In the genomic region with DNA sequence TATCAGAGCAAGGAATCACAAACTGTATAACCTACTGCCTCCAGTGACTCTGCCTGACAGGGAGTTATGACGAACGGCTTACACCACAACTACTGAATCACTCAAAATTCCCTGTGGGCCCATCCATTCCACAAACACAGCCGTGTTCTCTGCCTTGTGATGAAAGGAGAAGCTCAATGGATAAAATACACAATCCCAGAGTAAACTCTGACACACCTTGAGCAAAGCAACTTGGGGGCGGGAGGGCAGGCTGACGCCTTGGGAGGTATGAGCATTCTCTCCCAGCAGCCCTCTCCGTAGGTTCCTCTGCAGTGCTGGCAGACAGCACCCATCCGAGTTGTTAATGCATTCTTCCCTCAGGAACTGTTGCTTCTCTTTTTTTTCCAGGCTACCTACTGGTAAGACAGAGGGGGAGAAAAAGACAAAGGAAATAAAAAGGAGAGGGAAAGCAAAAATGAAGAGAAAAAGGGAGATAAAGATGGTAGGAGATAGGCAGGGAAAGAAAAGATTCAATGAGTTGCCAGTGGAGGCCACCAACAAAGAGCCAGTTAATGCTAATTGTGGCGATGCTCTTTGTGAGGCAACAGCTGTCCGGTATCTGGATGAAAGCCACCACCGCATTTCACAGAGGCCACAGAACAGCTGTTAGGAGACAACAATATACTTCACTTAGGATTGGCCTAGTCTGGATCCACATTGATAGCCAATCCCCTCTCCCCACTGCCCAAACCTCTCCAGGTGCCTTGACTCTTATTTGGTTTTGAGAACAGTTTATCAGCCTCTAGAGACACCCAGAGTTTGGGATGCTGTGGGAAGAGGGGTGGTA, we compare ENCODE assay signal across 12 cellular contexts. TPM values are rescaled to one million over a fixed set of nuclear protein-coding genes. Genes with fewer than 3 reads are reported as not detected.
A peak's percentile ranks its signal among the peaks of the same experiment; 100 is the strongest.
DNase-seq lines count a peak whose midpoint lies in the region; ATAC-seq, FAIRE-seq and TF ChIP-seq lines count a peak whose summit lies in the region.
"Had no signal": no experiment of that assay in that cellular context is flagged by ENCODE, and none has a peak within 500 bp of the region (broad histone marks: within the 10 kb centered on the region; RNA-seq: fewer than 3 reads in every experiment).

No MANE protein-coding gene starts in this region.

- H3K4me2 ChIP-seq in astrocyte (ENCODE audit: low read length), result no peak overlapping the region

- TF ChIP-seq CTCF in astrocyte (IDR thresholded peaks at IDR 0.05; ENCODE audit: insufficient read depth, low read depth, low read length) (no peak), thoracic aorta (IDR thresholded peaks at IDR 0.05) (no peak), ovary (IDR thresholded peaks at IDR 0.05) (no peak)

- no peaks in the 10 kb centered on the region for H3K36me3 Mint-ChIP-seq in astrocyte (ENCODE audit: low read depth, unreplicated experiment)

- DNase-seq in NCI-H2081 (lab: John Stamatoyannopoulos, UW), result peak; percentile 2 to 10
- DNase-seq in NCI-H2081 treated with DMSO at 0.1 percent for 48 hours (lab: John Stamatoyannopoulos, UW), result no peak
- DNase-seq in astrocyte (ENCODE audit: low read depth), result peak; percentile 63
- DNase-seq in iPS-NIHi11 (ENCODE audit: low spot score), result peak; percentile 5
- no peak for DNase-seq in thoracic aorta (ENCODE audit: low spot score)
- DNase-seq in NCI-H2196 treated with DMSO at 0.1 percent for 48 hours (lab: John Stamatoyannopoulos, UW; ENCODE audit: unreplicated experiment), result no peak
- DNase-seq in ovary, result no peak

- TF ChIP-seq POLR2A in ovary (IDR thresholded peaks at IDR 0.05), result no peak

- peaks cover 1% of the 10 kb centered on the region for H3K27me3 Mint-ChIP-seq in astrocyte (ENCODE audit: low read depth, unreplicated experiment)

- H2AFZ ChIP-seq in astrocyte (ENCODE audit: low read depth, low read length), result no peak overlapping the region

- no peaks in the 10 kb centered on the region for H3K27me3 ChIP-seq in astrocyte (ENCODE audit: insufficient read depth, low read length)
- no peaks in the 10 kb centered on the region for H3K27me3 ChIP-seq in thoracic aorta (replicated peaks; ENCODE audit: insufficient read depth)
- H3K27me3 ChIP-seq in ovary, result no peaks in the 10 kb centered on the region

- intact Hi-C loops in ovary (cut with DNase I), result no loop called here

- H3K79me2 ChIP-seq in astrocyte (ENCODE audit: insufficient read depth, low read length), result no peaks in the 10 kb centered on the region

- H3K4me3 Mint-ChIP-seq in astrocyte (ENCODE audit: unreplicated experiment), result no peak overlapping the region

- H3K4me1 ChIP-seq in astrocyte (ENCODE audit: insufficient read depth, low read length) (no peaks in the 10 kb centered on the region), thoracic aorta (ENCODE audit: control insufficient read depth in 1 of 2, low read depth in 2 of 2) (peaks cover 15 to 16% of the 10 kb centered on the region in 2 donors), ovary (ENCODE audit: insufficient read depth) (no peaks in the 10 kb centered on the region)

- no peak overlapping the region for H3K4me3 ChIP-seq in astrocyte (ENCODE audit: insufficient read depth, low read depth, low read length)
- H3K4me3 ChIP-seq in thoracic aorta, result no peak overlapping the region
- no peak overlapping the region for H3K4me3 ChIP-seq in ovary

- no peak for FAIRE-seq in astrocyte (lab: Jason Lieb, UNC)
- FAIRE-seq: A204.1, endometrium had no signal

- H3K36me3 ChIP-seq in astrocyte (ENCODE audit: insufficient read depth, low read length) (no peaks in the 10 kb centered on the region), thoracic aorta (no peaks in the 10 kb centered on the region), ovary (no peaks in the 10 kb centered on the region)

- no peak overlapping the region for H3K9ac ChIP-seq in astrocyte (ENCODE audit: low read length)

- no peak overlapping the region for H3K27ac Mint-ChIP-seq in astrocyte (ENCODE audit: unreplicated experiment)

- 52 to 67% (median 56%) methylated on average over 10 of the region's 10 CpGs for WGBS in ovary, 3 donors

- no peak overlapping the region for H3K27ac ChIP-seq in astrocyte (ENCODE audit: low read depth, low read length)
- no peak overlapping the region for H3K27ac ChIP-seq in thoracic aorta
- H3K27ac ChIP-seq in ovary, result no peak overlapping the region

- H3K9me3 Mint-ChIP-seq in astrocyte (ENCODE audit: unreplicated experiment), result no peaks in the 10 kb centered on the region

- TF ChIP-seq EP300 in ovary (IDR thresholded peaks at IDR 0.05), result no peak

- peaks cover 7% of the 10 kb centered on the region for H3K4me1 Mint-ChIP-seq in astrocyte (ENCODE audit: low read depth, unreplicated experiment)

- ATAC-seq in thoracic aorta (ENCODE audit: insufficient number of reproducible peaks, low FRiP score, low read depth) (peak; percentile 51), HG03045 (IDR thresholded peaks at IDR 0.05; ENCODE audit: unreplicated experiment) (no peak)

- H3K9me3 ChIP-seq in astrocyte (ENCODE audit: insufficient read depth, low read depth, low read length), result no peaks in the 10 kb centered on the region
- no peaks in the 10 kb centered on the region for H3K9me3 ChIP-seq in thoracic aorta
- H3K9me3 ChIP-seq in ovary, result no peaks in the 10 kb centered on the region

- H4K20me1 ChIP-seq in astrocyte (ENCODE audit: insufficient read depth, low read length), result no peaks in the 10 kb centered on the region

RNA-seq across cellular contexts. Expression of gene DIO2, which starts 4.7 kb away (rescaled TPM):
- 2.1 and 4.7 TPM in 2 replicates for total RNA-seq in astrocyte
- total RNA-seq in thoracic aorta, result 10 to 100 TPM; 13.0 to 46.5 TPM
- 1 to 10 TPM in 1 of 7 donors, under 1 TPM in 5, not detected in 1; 0.18 to 2.6 (median 0.51) TPM for total RNA-seq in ovary
- under 1 TPM; 0.08 to 0.52 TPM for polyA plus RNA-seq in ovary
- total RNA-seq: activated CD8-positive, alpha-beta memory T cell treated with anti-CD3 and anti-CD28 coated beads for 36 hours; kidney epithelial cell had no signal

Comparison
In these comparisons a context has a peak if more than half of its experiments do, and no peak if none do; other contexts are left out.
1. DNase-seq: peak in NCI-H2081 (2 of 2), astrocyte (single experiment) and iPS-NIHi11 (single experiment); none in NCI-H2081 treated with DMSO at 0.1 percent for 48 hours (single experiment), thoracic aorta (single experiment), NCI-H2196 treated with DMSO at 0.1 percent for 48 hours (single experiment) and ovary (0 of 5).